16 cellular contexts compared by ENCODE assay signal in the genomic region with DNA sequence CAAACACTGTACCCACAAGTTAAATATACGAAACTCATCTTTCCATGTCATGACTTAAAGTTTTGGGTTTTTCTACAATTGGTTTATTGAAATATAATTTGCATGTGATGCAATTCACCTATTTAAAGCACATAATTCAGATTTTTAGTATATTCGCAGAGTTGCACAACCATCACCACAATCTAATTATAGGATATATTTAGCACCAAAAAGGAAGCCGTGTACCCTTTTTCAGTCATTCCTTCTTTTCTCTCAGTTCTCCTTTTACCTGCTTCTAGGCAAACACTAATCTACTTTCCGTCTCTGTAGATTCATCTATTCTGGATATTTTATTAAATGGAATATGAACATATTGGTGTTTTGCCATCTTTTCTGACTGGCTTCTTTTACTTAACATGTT.
"Had no signal": no experiment of that assay in that cellular context is flagged by ENCODE, and none has a peak within 500 bp of the region (broad histone marks: within the 10 kb centered on the region; RNA-seq: fewer than 3 reads in every experiment).

No MANE protein-coding gene starts in this region.

- H3K27ac ChIP-seq: skin epidermis, tibial artery had no signal

- FAIRE-seq: TTC549 had no signal

- H3K36me3 ChIP-seq: right atrium auricular region, tibial artery had no signal

- H3K4me1 ChIP-seq: tibial artery had no signal

- H3K4me3 ChIP-seq: lung, right atrium auricular region, skin epidermis, tibial artery had no signal

- H3K9me3 ChIP-seq: right atrium auricular region, tibial artery had no signal

- DNase-seq: activated CD4-positive, alpha-beta T cell treated with anti-CD3 and anti-CD28 coated beads, Interleukin-2, amount 50 U/mL, for 4 hours; activated CD4-positive, CD25-positive, alpha-beta regulatory T cell treated with anti-CD3 and anti-CD28 coated beads, Interleukin-2, amount 50 U/mL, for 72 hours; activated gamma-delta T cell treated with Interleukin-2 at 50 U/mL for 16 hours; activated naive CD8-positive, alpha-beta T cell treated with anti-CD3 and anti-CD28 coated beads for 36 hours; activated T-cell treated with anti-CD3 and anti-CD28 coated beads, Interleukin-2, amount 50 U/mL, for 48 hours; endodermal cell; glutamatergic neuron; immature natural killer cell; left colon; naive thymus-derived CD4-positive, alpha-beta T cell; posterior cingulate gyrus; tibial artery had no signal

- H3K27me3 ChIP-seq: right atrium auricular region, tibial artery had no signal
